ENCODE assay signal across 9 cellular contexts in genomic region chr1:25435315-25436103, GRCh38.
DNase-seq lines count a peak whose midpoint lies in the region; ATAC-seq and TF ChIP-seq lines count a peak whose summit lies in the region.
"Had no signal": no experiment of that assay in that cellular context is flagged by ENCODE, and none has a peak within 500 bp of the region (broad histone marks: within the 10 kb centered on the region; RNA-seq: fewer than 3 reads in every experiment).

No MANE protein-coding gene starts in this region.

- H3K9me2 ChIP-seq in OCI-LY1 (ENCODE audit: low read depth, low read length): no peaks in the 10 kb centered on the region

- peak overlapping the region; percentile 60 to 67 for H3K4me3 Mint-ChIP-seq in effector memory CD8-positive, alpha-beta T cell

- TF ChIP-seq CTCF in GM10248 (IDR thresholded peaks at IDR 0.05; ENCODE audit: control extremely low read depth, extremely low read depth, low read depth, missing control alignments) (no peak), OCI-LY1 (IDR thresholded peaks at IDR 0.05; ENCODE audit: low read length) (no peak)

- no peaks in the 10 kb centered on the region for H3K9me3 ChIP-seq in OCI-LY1 (ENCODE audit: low read length)

- CTCF ChIA-PET in GM10248 (lab: Yijun Ruan, JAX): interaction anchor here (1.1 to 1.4 kb wide), 2 partner anchors 8 to 375 kb away, joined by 3 to 4 read pairs; no protein-coding TSS in a partner anchor

- H3K27me3 ChIP-seq in OCI-LY1 (ENCODE audit: insufficient read depth, low read length): no peaks in the 10 kb centered on the region

- no peaks in the 10 kb centered on the region for H3K9me3 Mint-ChIP-seq in effector memory CD8-positive, alpha-beta T cell

- peaks cover 77% of the 10 kb centered on the region for H3K79me2 ChIP-seq in OCI-LY1 (ENCODE audit: insufficient read depth, low read length)

- no peak for ATAC-seq in effector memory CD8-positive, alpha-beta T cell (replicated peaks)
- no peak for ATAC-seq in HG03521 (IDR thresholded peaks at IDR 0.05; ENCODE audit: unreplicated experiment)
- ATAC-seq in HG03045 (IDR thresholded peaks at IDR 0.05; ENCODE audit: unreplicated experiment): no peak
- ATAC-seq: left cardiac atrium had no signal

- H3K4me1 ChIP-seq in OCI-LY1 (ENCODE audit: insufficient read depth, low read length, severe bottlenecking): peaks cover 47% of the 10 kb centered on the region

- H3K27ac ChIP-seq in OCI-LY1 (ENCODE audit: low read depth, low read length, poor library complexity, severe bottlenecking): peak overlapping the region; percentile 54

- H3F3A ChIP-seq in OCI-LY1 (ENCODE audit: insufficient read depth, low read length): no peaks in the 10 kb centered on the region

- DNase-seq in GM10248 (ENCODE audit: extremely low spot score) (peak; percentile 14), skeletal muscle cell (ENCODE audit: low read depth) (no peak), HPDE6-E6E7 (ENCODE audit: extremely low spot score) (no peak)
- no peak for DNase-seq in effector memory CD8-positive, alpha-beta T cell
- no peak for DNase-seq in effector CD4-positive, alpha-beta T cell
- DNase-seq: left cardiac atrium had no signal

- peaks cover 21% of the 10 kb centered on the region for H3K36me3 Mint-ChIP-seq in effector memory CD8-positive, alpha-beta T cell (ENCODE audit: insufficient read depth)

- peak overlapping the region; percentile 26 for H3K4me3 ChIP-seq in OCI-LY1 (ENCODE audit: low read depth, low read length, poor library complexity, severe bottlenecking)
- peak overlapping the region; percentile 0 for H3K4me3 ChIP-seq in skeletal muscle cell (ENCODE audit: low read depth, low read length)

- peaks cover 4% of the 10 kb centered on the region; the same call in 1 of the 2 replicates for H3K36me3 ChIP-seq in OCI-LY1 (ENCODE audit: insufficient read depth, low read length)

- no peak overlapping the region for H2AFZ ChIP-seq in OCI-LY1 (ENCODE audit: low read length)

- no peaks in the 10 kb centered on the region for H3K27me3 Mint-ChIP-seq in effector memory CD8-positive, alpha-beta T cell

- peak overlapping the region; percentile 31; the same call in 1 of the 2 replicates for H3K9ac ChIP-seq in OCI-LY1 (ENCODE audit: low read length)

- peak overlapping the region; percentile 68 for H3K4me2 ChIP-seq in OCI-LY1 (ENCODE audit: low read length)

- no peaks in the 10 kb centered on the region for H4K20me1 ChIP-seq in OCI-LY1 (ENCODE audit: insufficient read depth, low read length)

- H3K4me1 Mint-ChIP-seq in effector memory CD8-positive, alpha-beta T cell (ENCODE audit: low read depth in 2 of 2): peaks cover 39 to 45% of the 10 kb centered on the region in 2 donors

- POLR2A ChIA-PET in GM10248 (lab: Yijun Ruan, JAX): no interaction called here

- H3K27ac Mint-ChIP-seq in effector memory CD8-positive, alpha-beta T cell: peak overlapping the region; percentile 59 to 74
